Comparison of ENCODE assay signal across 11 cellular contexts in genomic region chr17:79974786-79975497, GRCh38.
DNase-seq lines count a peak whose midpoint lies in the region; ATAC-seq and TF ChIP-seq lines count a peak whose summit lies in the region.
"Had no signal": no experiment of that assay in that cellular context is flagged by ENCODE, and none has a peak within 500 bp of the region (broad histone marks: within the 10 kb centered on the region; RNA-seq: fewer than 3 reads in every experiment).

No MANE protein-coding gene starts in this region.

- H3K4me1 Mint-ChIP-seq in neural crest cell = peaks cover 6% of the 10 kb centered on the region
- no peaks in the 10 kb centered on the region for H3K4me1 Mint-ChIP-seq in activated T-helper 2 cell treated with anti-CD3 and anti-CD28 coated beads, Interferon-gamma antibody, Interleukin-2, Interleukin-4, amounts not matched to agents 10 μg/mL and 5 μg/mL and 100 μg/mL, durations not matched to agents 14 hours and 24 hours and 36 hours (ENCODE audit: low read depth)

- H3K9me3 Mint-ChIP-seq in neural crest cell = no peaks in the 10 kb centered on the region
- no peaks in the 10 kb centered on the region for H3K9me3 Mint-ChIP-seq in activated T-helper 2 cell treated with anti-CD3 and anti-CD28 coated beads, Interferon-gamma antibody, Interleukin-2, Interleukin-4, amounts not matched to agents 10 μg/mL and 5 μg/mL and 100 μg/mL, durations not matched to agents 14 hours and 24 hours and 36 hours

- no peak overlapping the region for H3K9ac ChIP-seq in HCT116 (ENCODE audit: low read length)

- TF ChIP-seq CTCF in HCT116 (IDR thresholded peaks at IDR 0.05 in 2 of 3, conservative IDR thresholded peaks at IDR 0.05 in 1 of 3; ENCODE audit: borderline replicate concordance in 1 of 3, insufficient read depth in 1 of 3, low read depth in 2 of 3, low read length in 2 of 3) (peak; percentile 36 to 62 (median 56); a peak in 5 of 6 replicates), brain microvascular endothelial cell (IDR thresholded peaks at IDR 0.05; ENCODE audit: low read depth, low read length, missing control alignments) (peak; percentile 47), neural crest cell (conservative IDR thresholded peaks at IDR 0.05) (peak; percentile 35)

- no peak for TF ChIP-seq POLR2A in HCT116 (IDR thresholded peaks at IDR 0.05; ENCODE audit: borderline replicate concordance, extremely low read depth, insufficient read depth, insufficient read length)

- RAD21 ChIA-PET in HCT116 (lab: Charles Lee; ENCODE audit: low non-redundant PET in 1 of 2, low total read pairs in 2 of 2, uncharacterized antibody in 2 of 2, unreplicated experiment in 2 of 2) = interaction anchor here in 1 of 2 experiments (0.6 to 1.0 kb wide), 2 partner anchors 68 to 163 kb away, joined by 3 read pairs; no protein-coding TSS in a partner anchor

- CTCF ChIA-PET in HCT116 (lab: Charles Lee) = interaction anchor here (1.0 to 2.0 kb wide), 8 partner anchors 9 to 229 kb away, joined by 3 to 6 read pairs (median 3); no protein-coding TSS in a partner anchor

- no peaks in the 10 kb centered on the region for H3K36me3 ChIP-seq in HCT116 (ENCODE audit: control insufficient read depth in 1 of 2, insufficient read depth in 2 of 2, low read length in 2 of 2)
- peaks cover 5% of the 10 kb centered on the region for H3K36me3 ChIP-seq in brain microvascular endothelial cell (replicated peaks)

- no peak overlapping the region for H3K4me2 ChIP-seq in HCT116 (ENCODE audit: low read length)

- DNase-seq in ELF-1 (ENCODE audit: low read depth, low spot score) (peak; percentile 59), HCT116 (ENCODE audit: low read depth, low spot score) (no peak), brain microvascular endothelial cell (no peak), neural crest cell (ENCODE audit: low read depth, low spot score) (no peak), NCI-H748 treated with DMSO at 0.1 percent for 48 hours (lab: John Stamatoyannopoulos, UW) (no peak), SHP77 (lab: John Stamatoyannopoulos, UW) (no peak)
- DNase-seq in activated T-helper 2 cell treated with anti-CD3 and anti-CD28 coated beads, Interferon-gamma antibody, Interleukin-2, Interleukin-4, amounts not matched to agents 10 μg/mL and 5 μg/mL and 100 μg/mL, durations not matched to agents 14 hours and 24 hours and 36 hours (ENCODE audit: low spot score) = no peak
- DNase-seq: activated CD4-positive, alpha-beta T cell treated with anti-CD3 and anti-CD28 coated beads, Interleukin-2, amount 50 U/mL, for 4 hours; anterior cingulate cortex; Right ventricle myocardium superior had no signal

- no peak overlapping the region for H3K4me3 Mint-ChIP-seq in neural crest cell
- H3K4me3 Mint-ChIP-seq in activated T-helper 2 cell treated with anti-CD3 and anti-CD28 coated beads, Interferon-gamma antibody, Interleukin-2, Interleukin-4, amounts not matched to agents 10 μg/mL and 5 μg/mL and 100 μg/mL, durations not matched to agents 14 hours and 24 hours and 36 hours (ENCODE audit: low read depth) = no peak overlapping the region

- no peaks in the 10 kb centered on the region for H3K9me2 ChIP-seq in HCT116 (ENCODE audit: insufficient read depth)

- in situ Hi-C loops in brain microvascular endothelial cell (cut with HindIII; ENCODE audit: low pct_ligation_motif_present, low sequenced_read_pairs) = loop anchor here (25.0 kb wide), 1 partner anchor 188 kb away; the partner anchor contains the start of genes CBX2 and CBX8

- no peaks in the 10 kb centered on the region for H3K79me2 ChIP-seq in HCT116 (ENCODE audit: insufficient read depth, low read length)

- POLR2A ChIA-PET in HCT116 (lab: Charles Lee) = interaction anchor here (0.8 kb wide), 1 partner anchor 136 kb away, joined by 4 read pairs; the partner anchor contains the start of gene CBX4

- H3K4me3 ChIP-seq in HCT116 (replicated peaks in 1 of 2; ENCODE audit: low read depth in 1 of 2, low read length in 2 of 2) = no peak overlapping the region
- no peak overlapping the region for H3K4me3 ChIP-seq in brain microvascular endothelial cell (ENCODE audit: low read depth, low read length)
- H3K4me3 ChIP-seq: gastroesophageal sphincter had no signal

- peaks cover 2% of the 10 kb centered on the region for H3K36me3 Mint-ChIP-seq in neural crest cell (ENCODE audit: low read depth)
- H3K36me3 Mint-ChIP-seq in activated T-helper 2 cell treated with anti-CD3 and anti-CD28 coated beads, Interferon-gamma antibody, Interleukin-2, Interleukin-4, amounts not matched to agents 10 μg/mL and 5 μg/mL and 100 μg/mL, durations not matched to agents 14 hours and 24 hours and 36 hours (ENCODE audit: low read depth) = no peaks in the 10 kb centered on the region

- no peaks in the 10 kb centered on the region for H4K20me1 ChIP-seq in HCT116 (ENCODE audit: insufficient read depth)

- intact Hi-C loops in HCT116 (cut with micrococcal nuclease) = loop anchor here (5.0 kb wide), 1 partner anchor 188 kb away; no protein-coding TSS in a partner anchor
- intact Hi-C loops in activated T-helper 2 cell treated with anti-CD3 and anti-CD28 coated beads, Interferon-gamma antibody, Interleukin-2, Interleukin-4, amounts not matched to agents 10 μg/mL and 5 μg/mL and 100 μg/mL, durations not matched to agents 14 hours and 24 hours and 36 hours (cut with micrococcal nuclease) = no loop called here

- TF ChIP-seq RAD21 in HCT116 (IDR thresholded peaks at IDR 0.05; ENCODE audit: low read depth) = no peak; the same call in none of the 2 replicates

- H3K4me1 ChIP-seq in HCT116 (ENCODE audit: control insufficient read depth in 1 of 2, insufficient read depth in 2 of 2, low read length in 2 of 2) = no peaks in the 10 kb centered on the region
- H3K4me1 ChIP-seq: gastroesophageal sphincter had no signal

- no peaks in the 10 kb centered on the region for H3K9me3 ChIP-seq in HCT116 (ENCODE audit: control insufficient read depth in 1 of 2, insufficient read depth in 1 of 2, low read depth in 1 of 2, low read length in 2 of 2)
- H3K9me3 ChIP-seq: gastroesophageal sphincter had no signal

- BruUV-seq in HCT116 (replicated peaks; lab: Mats Ljungman, UMichigan) = no TSS peak

- ATAC-seq in HCT116 = peak; percentile 73
- ATAC-seq: gastroesophageal sphincter had no signal

- no peak overlapping the region for H2AFZ ChIP-seq in HCT116 (ENCODE audit: low read depth, low read length, poor library complexity, severe bottlenecking)

- no peaks in the 10 kb centered on the region for H3K27me3 Mint-ChIP-seq in neural crest cell (ENCODE audit: low read depth)
- peaks cover 2% of the 10 kb centered on the region for H3K27me3 Mint-ChIP-seq in activated T-helper 2 cell treated with anti-CD3 and anti-CD28 coated beads, Interferon-gamma antibody, Interleukin-2, Interleukin-4, amounts not matched to agents 10 μg/mL and 5 μg/mL and 100 μg/mL, durations not matched to agents 14 hours and 24 hours and 36 hours (ENCODE audit: low read depth)

- no peak overlapping the region for H3K27ac ChIP-seq in HCT116 (ENCODE audit: low read depth, low read length)
- H3K27ac ChIP-seq in brain microvascular endothelial cell = no peak overlapping the region
- H3K27ac ChIP-seq: gastroesophageal sphincter had no signal

- H3K27ac Mint-ChIP-seq in neural crest cell (ENCODE audit: unreplicated experiment) = no peak overlapping the region
- H3K27ac Mint-ChIP-seq in activated T-helper 2 cell treated with anti-CD3 and anti-CD28 coated beads, Interferon-gamma antibody, Interleukin-2, Interleukin-4, amounts not matched to agents 10 μg/mL and 5 μg/mL and 100 μg/mL, durations not matched to agents 14 hours and 24 hours and 36 hours = no peak overlapping the region

- H3K27me3 ChIP-seq in HCT116 (ENCODE audit: insufficient read depth, low read length) = no peaks in the 10 kb centered on the region
- no peaks in the 10 kb centered on the region for H3K27me3 ChIP-seq in brain microvascular endothelial cell (replicated peaks)
- H3K27me3 ChIP-seq: gastroesophageal sphincter had no signal

TF ChIP-seq in HCT116, 20 proteins besides CTCF, POLR2A, EP300 and RAD21:
- no peak for TF ChIP-seq EZH2 (IDR thresholded peaks at IDR 0.05)
TF ChIP-seq in HCT116: peak in this region for 0.
